9 cellular contexts compared by ENCODE assay signal in the genomic region with DNA sequence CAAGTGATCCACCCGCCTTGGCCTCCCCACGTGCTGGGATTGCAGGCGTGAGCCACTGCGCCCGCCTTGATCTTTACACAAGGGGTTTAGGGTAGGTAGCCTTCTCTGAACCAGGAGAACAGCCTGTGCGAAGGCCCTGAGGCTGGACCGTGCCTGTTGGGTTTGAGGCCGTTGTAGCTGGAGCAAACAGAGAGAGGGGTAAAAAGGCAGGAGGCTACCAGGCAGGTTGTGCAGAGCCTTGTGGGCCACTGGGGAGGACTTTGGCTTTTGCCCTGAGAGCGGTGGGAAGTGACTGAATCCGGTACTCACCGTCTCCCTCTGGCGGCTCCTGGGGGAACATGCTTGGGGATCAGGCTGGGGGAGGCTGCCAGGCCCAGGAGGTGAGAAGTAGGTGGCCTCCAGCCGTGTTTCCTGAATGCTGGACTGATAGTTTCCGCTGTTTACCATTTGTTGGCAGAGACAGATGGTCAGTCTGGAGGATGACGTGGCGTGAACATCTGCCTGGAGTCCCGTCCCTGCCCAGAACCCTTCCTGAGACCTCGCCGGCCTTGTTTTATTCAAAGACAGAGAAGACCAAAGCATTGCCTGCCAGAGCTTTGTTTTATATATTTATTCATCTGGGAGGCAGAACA. TPM values are rescaled to one million over a fixed set of nuclear protein-coding genes. Genes with fewer than 3 reads are reported as not detected.
DNase-seq lines count a peak whose midpoint lies in the region; ATAC-seq, FAIRE-seq and TF ChIP-seq lines count a peak whose summit lies in the region.
"Had no signal": no experiment of that assay in that cellular context is flagged by ENCODE, and none has a peak within 500 bp of the region (broad histone marks: within the 10 kb centered on the region; RNA-seq: fewer than 3 reads in every experiment).

No MANE protein-coding gene starts in this region.

- peak overlapping the region in 5 of 7 donors; percentile 54 to 79 (median 67) for H3K27ac Mint-ChIP-seq in CD4-positive, alpha-beta memory T cell

- POLR2A ChIA-PET in CD4-positive, alpha-beta memory T cell (lab: Charles Lee; ENCODE audit: partially characterized antibody) = interaction anchor here (2.6 kb wide), 1 partner anchor 95 kb away, joined by 11 read pairs; no protein-coding TSS in a partner anchor

- no peak overlapping the region for H3K4me3 ChIP-seq in CD4-positive, alpha-beta memory T cell (ENCODE audit: low read length in 2 of 2)
- H3K4me3 ChIP-seq in fibroblast of pulmonary artery (replicated peaks; ENCODE audit: low read depth, low read length) = no peak overlapping the region
- H3K4me3 ChIP-seq in neutrophil (ENCODE audit: low read depth in 1 of 2, low read length in 1 of 2) = no peak overlapping the region
- H3K4me3 ChIP-seq in subcutaneous abdominal adipose tissue (ENCODE audit: low read depth in 1 of 5, low read length in 5 of 5) = no peak overlapping the region

- peaks cover 33 to 39% of the 10 kb centered on the region in 2 donors for H3K36me3 Mint-ChIP-seq in CD4-positive, alpha-beta memory T cell

- no peak overlapping the region for H3K9ac ChIP-seq in subcutaneous abdominal adipose tissue (ENCODE audit: low read length in 5 of 5)

- no peaks in the 10 kb centered on the region for H3K27me3 Mint-ChIP-seq in CD4-positive, alpha-beta memory T cell

- TF ChIP-seq CTCF in fibroblast of pulmonary artery (IDR thresholded peaks at IDR 0.05; ENCODE audit: low read length, missing control alignments) = peak; percentile 91
- peak; percentile 95 for TF ChIP-seq CTCF in neutrophil (IDR thresholded peaks at IDR 0.05)

- ATAC-seq in HG02885 (IDR thresholded peaks at IDR 0.05; ENCODE audit: poor library complexity, unreplicated experiment) = no peak

- H3K4me1 ChIP-seq in CD4-positive, alpha-beta memory T cell (ENCODE audit: insufficient read depth, low read length) = no peaks in the 10 kb centered on the region
- peaks cover 0 to 5% of the 10 kb centered on the region in 2 experiments for H3K4me1 ChIP-seq in neutrophil (ENCODE audit: control insufficient read depth in 1 of 2, insufficient read depth in 1 of 2, low read depth in 1 of 2, low read length in 1 of 2)
- H3K4me1 ChIP-seq in subcutaneous abdominal adipose tissue (ENCODE audit: control insufficient read depth in 5 of 5, insufficient read depth in 5 of 5, low read length in 5 of 5) = peaks cover 4 to 23% (median 12%) of the 10 kb centered on the region in 5 donors

- H3K4me3 Mint-ChIP-seq in CD4-positive, alpha-beta memory T cell = no peak overlapping the region
- H3K4me3 Mint-ChIP-seq: IgD-negative memory B cell had no signal

- FAIRE-seq in RCC 7860 (lab: Jason Lieb, UNC) = no peak

- H3K36me3 ChIP-seq in CD4-positive, alpha-beta memory T cell (ENCODE audit: insufficient read depth, low read length) = peaks cover 31% of the 10 kb centered on the region
- H3K36me3 ChIP-seq in neutrophil = no peaks in the 10 kb centered on the region
- H3K36me3 ChIP-seq in subcutaneous abdominal adipose tissue (ENCODE audit: control insufficient read depth in 5 of 5, insufficient read depth in 5 of 5, low read length in 5 of 5) = peaks cover 0 to 63% (median 46%) of the 10 kb centered on the region in 5 donors

- H3K9me3 Mint-ChIP-seq in CD4-positive, alpha-beta memory T cell = no peaks in the 10 kb centered on the region
- H3K9me3 Mint-ChIP-seq: IgD-negative memory B cell had no signal

- peak; percentile 64 to 72 (median 69) for DNase-seq in CD4-positive, alpha-beta memory T cell
- peak in 66 of 76 experiments; percentile 16 to 82 (median 63) for DNase-seq in HUDEP-2 (lab: John Stamatoyannopoulos, UW; ENCODE audit: unreplicated experiment in 76 of 76)
- peak; percentile 56 for DNase-seq in RCC 7860 (ENCODE audit: low spot score)
- peak; percentile 47 to 61 for DNase-seq in activated T-helper 1 cell treated with anti-CD3 and anti-CD28 coated beads, Interleukin-2, amount 50 U/mL, for 16 hours (ENCODE audit: low read depth in 1 of 2, low spot score in 1 of 2)
- DNase-seq in fibroblast of pulmonary artery (ENCODE audit: low read depth) = peak; percentile 74

- H3K9me3 ChIP-seq in CD4-positive, alpha-beta memory T cell (ENCODE audit: control insufficient read depth in 1 of 2, low read length in 2 of 2) = no peaks in the 10 kb centered on the region
- H3K9me3 ChIP-seq in neutrophil (no peaks in the 10 kb centered on the region), subcutaneous abdominal adipose tissue (ENCODE audit: control insufficient read depth in 5 of 5, low read length in 5 of 5) (no peaks in the 10 kb centered on the region)

- no peaks in the 10 kb centered on the region for H3K27me3 ChIP-seq in CD4-positive, alpha-beta memory T cell (ENCODE audit: insufficient read depth, low read length)
- H3K27me3 ChIP-seq in neutrophil (no peaks in the 10 kb centered on the region), subcutaneous abdominal adipose tissue (ENCODE audit: control insufficient read depth in 5 of 5, insufficient read depth in 4 of 5, low read length in 5 of 5) (no peaks in the 10 kb centered on the region)

- peaks cover 0 to 4% (median 2%) of the 10 kb centered on the region in 4 donors for H3K4me1 Mint-ChIP-seq in CD4-positive, alpha-beta memory T cell

- intact Hi-C loops in CD4-positive, alpha-beta memory T cell (cut with micrococcal nuclease) = loop anchor here (1.0 kb wide), 1 partner anchor 95 kb away; no protein-coding TSS in a partner anchor

- no peak overlapping the region for H3K27ac ChIP-seq in CD4-positive, alpha-beta memory T cell (ENCODE audit: low read depth, low read length)
- no peak overlapping the region for H3K27ac ChIP-seq in neutrophil
- H3K27ac ChIP-seq in subcutaneous abdominal adipose tissue (ENCODE audit: low read depth, low read length) = peak overlapping the region; percentile 73

- CTCF ChIA-PET in CD4-positive, alpha-beta memory T cell (lab: Charles Lee; ENCODE audit: partially characterized antibody) = interaction anchor here (1.2 to 8.8 kb wide), 5 partner anchors 36 to 120 kb away, joined by 4 to 150 read pairs (median 5); no protein-coding TSS in a partner anchor

RNA-seq across cellular contexts. Expression of a gene that starts 24.6 kb away (rescaled TPM):
- 1 to 10 TPM in 1 of 2 experiments, under 1 TPM in 1; 0.84 to 1.9 TPM for total RNA-seq in CD4-positive, alpha-beta memory T cell
- polyA plus RNA-seq in CD4-positive, alpha-beta memory T cell = under 1 TPM in 1 of 2 donors, not detected in 1; 0.32 TPM
- polyA plus RNA-seq: IgD-negative memory B cell had no signal

RNA-seq across cellular contexts. Expression of a gene that starts 41.7 kb away (rescaled TPM):
- 10 to 100 TPM; 25.8 to 27.0 TPM for total RNA-seq in CD4-positive, alpha-beta memory T cell
- 1 to 10 TPM; 4.4 to 5.0 TPM for polyA plus RNA-seq in CD4-positive, alpha-beta memory T cell
